ENCODE assay signal across 8 cellular contexts in genomic region chr17:59785091-59785799, GRCh38.
DNase-seq lines count a peak whose midpoint lies in the region; ATAC-seq and TF ChIP-seq lines count a peak whose summit lies in the region.
"Had no signal": no experiment of that assay in that cellular context is flagged by ENCODE, and none has a peak within 500 bp of the region (broad histone marks: within the 10 kb centered on the region; RNA-seq: fewer than 3 reads in every experiment).

No MANE protein-coding gene starts in this region.

- H3K4me3 ChIP-seq in HEK293 (ENCODE audit: low read depth, low read length) = no peak overlapping the region
- no peak overlapping the region for H3K4me3 ChIP-seq in RWPE2 (ENCODE audit: severe bottlenecking)
- no peak overlapping the region for H3K4me3 ChIP-seq in esophagus (ENCODE audit: low read depth in 1 of 2, low read length in 2 of 2)
- H3K4me3 ChIP-seq in skeletal muscle tissue (ENCODE audit: low read length in 3 of 3) = no peak overlapping the region

- no peak for ATAC-seq in RWPE2 (ENCODE audit: low read depth)
- ATAC-seq in HG02798 (IDR thresholded peaks at IDR 0.05; ENCODE audit: poor library complexity, unreplicated experiment) = no peak

- DNase-seq in RWPE2 (ENCODE audit: low spot score) (no peak), GOT3 (lab: John Stamatoyannopoulos, UW) (no peak), HEK293T (ENCODE audit: extremely low spot score) (no peak)
- DNase-seq: NCI-H2107 had no signal

- TF ChIP-seq CTCF in HEK293 (tag by site-specific recombination; IDR thresholded peaks at IDR 0.05) (no peak), RWPE2 (IDR thresholded peaks at IDR 0.05; ENCODE audit: poor library complexity, severe bottlenecking) (no peak)

- CTCF ChIA-PET in HEK293 (lab: Yijun Ruan, JAX) (interaction anchor here (0.7 to 2.3 kb wide), 7 partner anchors 23 to 107 kb away, joined by 3 to 14 read pairs (median 4); no protein-coding TSS in a partner anchor), HEK293T (lab: Yijun Ruan, JAX) (interaction anchor here (0.6 to 0.7 kb wide), 3 partner anchors 32 to 520 kb away, joined by 3 read pairs; no protein-coding TSS in a partner anchor)

- H3K9me3 ChIP-seq in HEK293 (ENCODE audit: control insufficient read depth, insufficient read depth, low read depth, low read length) (no peaks in the 10 kb centered on the region), RWPE2 (ENCODE audit: severe bottlenecking) (no peaks in the 10 kb centered on the region), esophagus (ENCODE audit: control insufficient read depth in 2 of 2, insufficient read depth in 1 of 2, low read depth in 1 of 2, low read length in 1 of 2) (no peaks in the 10 kb centered on the region), skeletal muscle tissue (ENCODE audit: control insufficient read depth in 3 of 3, low read length in 3 of 3) (no peaks in the 10 kb centered on the region)

- H3K4me1 ChIP-seq in HEK293 (ENCODE audit: control insufficient read depth, insufficient read depth, low read length) (peaks cover 40% of the 10 kb centered on the region), RWPE2 (ENCODE audit: insufficient read depth, poor library complexity, severe bottlenecking) (peaks cover 58% of the 10 kb centered on the region), esophagus (ENCODE audit: control insufficient read depth in 2 of 2, insufficient read depth in 2 of 2, low read length in 1 of 2) (no peaks in the 10 kb centered on the region), skeletal muscle tissue (ENCODE audit: control insufficient read depth in 3 of 3, insufficient read depth in 3 of 3, low read length in 3 of 3) (peaks cover 0 to 19% (median 16%) of the 10 kb centered on the region in 3 donors)

- POLR2A ChIA-PET in HEK293 (lab: Yijun Ruan, JAX) = interaction anchor here (0.6 to 7.3 kb wide), 3 partner anchors 31 to 53 kb away, joined by 3 to 63 read pairs (median 21); no protein-coding TSS in a partner anchor
- POLR2A ChIA-PET in HEK293T (lab: Yijun Ruan, JAX) = interaction anchor here (0.6 to 1.6 kb wide), 4 partner anchors 48 to 107 kb away, joined by 3 to 5 read pairs (median 4); partner anchors contain the start of genes PTRH2, RPS6KB1, TUBD1 and VMP1

- WGBS in esophagus, 2 donors = 67 to 70% methylated on average over 8 of the region's 8 CpGs

- H3K27me3 ChIP-seq in RWPE2 (ENCODE audit: insufficient read depth, poor library complexity, severe bottlenecking) = no peaks in the 10 kb centered on the region
- no peaks in the 10 kb centered on the region for H3K27me3 ChIP-seq in esophagus (ENCODE audit: control insufficient read depth in 1 of 2, insufficient read depth in 2 of 2, low read length in 2 of 2)
- no peaks in the 10 kb centered on the region for H3K27me3 ChIP-seq in skeletal muscle tissue (ENCODE audit: control insufficient read depth in 3 of 3, insufficient read depth in 3 of 3, low read length in 3 of 3)

- H3K36me3 ChIP-seq in HEK293 (ENCODE audit: control insufficient read depth in 2 of 2, insufficient read depth in 1 of 2, low read length in 2 of 2) = no peaks in the 10 kb centered on the region; a peak in 2 of 3 replicates
- H3K36me3 ChIP-seq in RWPE2 (ENCODE audit: low read depth) = peaks cover 19% of the 10 kb centered on the region
- no peaks in the 10 kb centered on the region for H3K36me3 ChIP-seq in esophagus (ENCODE audit: control insufficient read depth in 2 of 2, insufficient read depth in 2 of 2, low read length in 1 of 2)
- no peaks in the 10 kb centered on the region for H3K36me3 ChIP-seq in skeletal muscle tissue (ENCODE audit: control insufficient read depth in 3 of 3, insufficient read depth in 3 of 3, low read length in 3 of 3)

- H3K27ac ChIP-seq in HEK293 (ENCODE audit: extremely low read depth, low read depth, low read length) (peak overlapping the region; percentile 57), RWPE2 (ENCODE audit: poor library complexity, severe bottlenecking) (peak overlapping the region; percentile 100), esophagus (ENCODE audit: low read depth in 2 of 2, low read length in 1 of 2) (peak overlapping the region; percentile 64 to 75), skeletal muscle tissue (ENCODE audit: low read depth, low read length) (peak overlapping the region; percentile 88)

- H3K9ac ChIP-seq in skeletal muscle tissue (ENCODE audit: low read depth in 1 of 3, low read length in 3 of 3) = no peak overlapping the region

TF ChIP-seq in HEK293, 187 proteins besides CTCF, POLR2A, EP300 and RAD21 (continues in another document):
- peak; percentile 30; the same call in 1 of the 2 replicates for TF ChIP-seq GLIS1 (tag by site-specific recombination; IDR thresholded peaks at IDR 0.05)
- TF ChIP-seq BCL11A (tag by site-specific recombination; IDR thresholded peaks at IDR 0.05; ENCODE audit: low read depth) = peak; percentile 84; the same call in 1 of the 2 replicates
- no peak for TF ChIP-seq SCRT1 (tag by site-specific recombination; IDR thresholded peaks at IDR 0.05; ENCODE audit: borderline replicate concordance)
- peak; percentile 76 for TF ChIP-seq BCL11B (tag by site-specific recombination; IDR thresholded peaks at IDR 0.05; ENCODE audit: low read depth)
- no peak for TF ChIP-seq ZNF561 (tag by site-specific recombination; IDR thresholded peaks at IDR 0.05; ENCODE audit: borderline replicate concordance)
- TF ChIP-seq REPIN1 (tag by site-specific recombination; IDR thresholded peaks at IDR 0.05; ENCODE audit: low read depth) = no peak
- TF ChIP-seq ZEB2 (tag by site-specific recombination; IDR thresholded peaks at IDR 0.05) = 0 out of 2 replicates have a peak, but pooled peaks have one; percentile 17
- no peak for TF ChIP-seq ZBTB17 (tag by site-specific recombination; IDR thresholded peaks at IDR 0.05)
- no peak for TF ChIP-seq YY1 (tag by site-specific recombination; IDR thresholded peaks at IDR 0.05)
- 0 out of 2 replicates have a peak, but pooled peaks have one; percentile 21 for TF ChIP-seq ZNF362 (tag by site-specific recombination; IDR thresholded peaks at IDR 0.05)
- TF ChIP-seq KLF8 (tag by site-specific recombination; IDR thresholded peaks at IDR 0.05) = peak; percentile 17; the same call in 1 of the 2 replicates

TF ChIP-seq in HEK293T, 16 proteins besides CTCF, POLR2A, EP300 and RAD21:
- TF ChIP-seq TARDBP (IDR thresholded peaks at IDR 0.05) (no peak), SUZ12 (IDR thresholded peaks at IDR 0.05) (no peak), BHLHE40 (IDR thresholded peaks at IDR 0.05; ENCODE audit: borderline replicate concordance) (no peak), L3MBTL2 (conservative IDR thresholded peaks at IDR 0.05) (no peak), FOXM1 (IDR thresholded peaks at IDR 0.05; ENCODE audit: borderline replicate concordance) (no peak), CTBP1 (IDR thresholded peaks at IDR 0.05; ENCODE audit: borderline replicate concordance) (no peak), PKNOX1 (IDR thresholded peaks at IDR 0.05) (no peak), ELF4 (IDR thresholded peaks at IDR 0.05) (no peak), FOXA1 (IDR thresholded peaks at IDR 0.05) (no peak)
